In the genomic region with DNA sequence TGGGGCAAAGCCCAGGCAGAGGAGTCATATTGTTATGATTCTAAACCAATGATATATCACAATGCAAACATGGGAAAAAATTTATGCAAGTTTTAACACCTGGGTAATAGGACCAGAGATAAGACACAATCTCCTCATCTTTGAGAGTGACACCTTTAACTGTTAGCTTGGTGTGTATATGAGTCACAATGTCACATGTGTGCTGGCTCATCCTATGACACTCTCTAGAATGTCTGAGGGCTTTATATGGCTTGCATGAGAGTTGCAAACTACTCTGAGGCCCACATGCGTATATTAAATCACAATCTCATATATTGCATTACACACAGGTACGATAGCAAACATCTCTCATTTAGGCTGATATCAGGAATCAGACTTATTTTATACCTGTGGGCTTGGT, we compare ENCODE assay signal across 26 cellular contexts.
DNase-seq lines count a peak whose midpoint lies in the region; ATAC-seq and TF ChIP-seq lines count a peak whose summit lies in the region.
"Had no signal": no experiment of that assay in that cellular context is flagged by ENCODE, and none has a peak within 500 bp of the region (broad histone marks: within the 10 kb centered on the region; RNA-seq: fewer than 3 reads in every experiment).

No MANE protein-coding gene starts in this region.

- H3K27ac ChIP-seq in epithelial cell of prostate = peak overlapping the region; percentile 15
- H3K27ac ChIP-seq: BLaER1 had no signal

- H3K4me1 Mint-ChIP-seq in activated CD8-positive, alpha-beta T cell treated with anti-CD3 and anti-CD28 coated beads for 36 hours (ENCODE audit: low read depth) = no peaks in the 10 kb centered on the region
- no peaks in the 10 kb centered on the region for H3K4me1 Mint-ChIP-seq in activated CD8-positive, alpha-beta T cell treated with anti-CD3 and anti-CD28 coated beads, Interleukin-2, amount 10 ng/mL, durations not matched to agents 7 days and 5 days (ENCODE audit: low read depth)
- H3K4me1 Mint-ChIP-seq in stimulated activated naive CD8-positive, alpha-beta T cell treated with anti-CD3 and anti-CD28 coated beads, Interleukin-15, amount 100 ng/mL, for 72 hours = no peaks in the 10 kb centered on the region
- H3K4me1 Mint-ChIP-seq in stimulated activated effector memory CD8-positive, alpha-beta T cell treated with anti-CD3 and anti-CD28 coated beads, Interleukin-12 subunit alpha, Interleukin-12 subunit beta, amount 100 ng/mL, for 72 hours = no peaks in the 10 kb centered on the region
- H3K4me1 Mint-ChIP-seq: CD14-positive monocyte; CD4-positive, alpha-beta memory T cell; CD4-positive, CD25-positive, alpha-beta regulatory T cell; CD8-positive, alpha-beta memory T cell had no signal

- H3K27ac Mint-ChIP-seq in activated CD8-positive, alpha-beta T cell treated with anti-CD3 and anti-CD28 coated beads for 36 hours = no peak overlapping the region
- H3K27ac Mint-ChIP-seq in activated CD8-positive, alpha-beta T cell treated with anti-CD3 and anti-CD28 coated beads, Interleukin-2, amount 10 ng/mL, durations not matched to agents 7 days and 5 days = no peak overlapping the region
- H3K27ac Mint-ChIP-seq in stimulated activated naive CD8-positive, alpha-beta T cell treated with anti-CD3 and anti-CD28 coated beads, Interleukin-15, amount 100 ng/mL, for 72 hours = no peak overlapping the region
- no peak overlapping the region for H3K27ac Mint-ChIP-seq in stimulated activated effector memory CD8-positive, alpha-beta T cell treated with anti-CD3 and anti-CD28 coated beads, Interleukin-12 subunit alpha, Interleukin-12 subunit beta, amount 100 ng/mL, for 72 hours
- H3K27ac Mint-ChIP-seq: CD14-positive monocyte; CD4-positive, alpha-beta memory T cell; CD4-positive, CD25-positive, alpha-beta regulatory T cell; CD8-positive, alpha-beta memory T cell had no signal

- H3K36me3 Mint-ChIP-seq in activated CD8-positive, alpha-beta T cell treated with anti-CD3 and anti-CD28 coated beads for 36 hours (ENCODE audit: low read depth) = no peaks in the 10 kb centered on the region
- H3K36me3 Mint-ChIP-seq in activated CD8-positive, alpha-beta T cell treated with anti-CD3 and anti-CD28 coated beads, Interleukin-2, amount 10 ng/mL, durations not matched to agents 7 days and 5 days (ENCODE audit: low read depth) = no peaks in the 10 kb centered on the region
- H3K36me3 Mint-ChIP-seq in stimulated activated effector memory CD8-positive, alpha-beta T cell treated with anti-CD3 and anti-CD28 coated beads, Interleukin-12 subunit alpha, Interleukin-12 subunit beta, amount 100 ng/mL, for 72 hours = no peaks in the 10 kb centered on the region
- H3K36me3 Mint-ChIP-seq: CD14-positive monocyte; CD4-positive, alpha-beta memory T cell; CD4-positive, CD25-positive, alpha-beta regulatory T cell; CD8-positive, alpha-beta memory T cell had no signal

- no peaks in the 10 kb centered on the region for H3K9me3 Mint-ChIP-seq in activated CD8-positive, alpha-beta T cell treated with anti-CD3 and anti-CD28 coated beads for 36 hours
- H3K9me3 Mint-ChIP-seq in activated CD8-positive, alpha-beta T cell treated with anti-CD3 and anti-CD28 coated beads, Interleukin-2, amount 10 ng/mL, durations not matched to agents 7 days and 5 days (ENCODE audit: insufficient read depth) = no peaks in the 10 kb centered on the region
- no peaks in the 10 kb centered on the region for H3K9me3 Mint-ChIP-seq in stimulated activated naive CD8-positive, alpha-beta T cell treated with anti-CD3 and anti-CD28 coated beads, Interleukin-15, amount 100 ng/mL, for 72 hours
- no peaks in the 10 kb centered on the region for H3K9me3 Mint-ChIP-seq in stimulated activated effector memory CD8-positive, alpha-beta T cell treated with anti-CD3 and anti-CD28 coated beads, Interleukin-12 subunit alpha, Interleukin-12 subunit beta, amount 100 ng/mL, for 72 hours
- H3K9me3 Mint-ChIP-seq: CD4-positive, alpha-beta memory T cell; CD4-positive, CD25-positive, alpha-beta regulatory T cell; CD8-positive, alpha-beta memory T cell had no signal

- intact Hi-C loops in activated CD8-positive, alpha-beta T cell treated with anti-CD3 and anti-CD28 coated beads for 36 hours (cut with micrococcal nuclease) = no loop called here

- TF ChIP-seq CTCF in activated CD8-positive, alpha-beta T cell treated with anti-CD3 and anti-CD28 coated beads for 36 hours (IDR thresholded peaks at IDR 0.05) = no peak

- DNase-seq in activated CD8-positive, alpha-beta T cell treated with anti-CD3 and anti-CD28 coated beads for 36 hours = no peak
- no peak for DNase-seq in activated CD8-positive, alpha-beta T cell treated with anti-CD3 and anti-CD28 coated beads, Interleukin-2, amount 10 ng/mL, durations not matched to agents 7 days and 5 days
- no peak for DNase-seq in stimulated activated naive CD8-positive, alpha-beta T cell treated with anti-CD3 and anti-CD28 coated beads, Interleukin-15, amount 100 ng/mL, for 72 hours
- no peak for DNase-seq in stimulated activated naive CD8-positive, alpha-beta T cell treated with anti-CD3 and anti-CD28 coated beads, Interleukin-15, Interleukin-2, amounts not matched to agents 100 U/mL and 50 U/mL, for 24 hours
- DNase-seq in epithelial cell of prostate (ENCODE audit: low read depth, low spot score) = no peak
- DNase-seq in stimulated activated effector memory CD8-positive, alpha-beta T cell treated with anti-CD3 and anti-CD28 coated beads, Interleukin-12 subunit alpha, Interleukin-12 subunit beta, amount 100 ng/mL, for 72 hours (ENCODE audit: low spot score in 2 of 2) = no peak
- no peak for DNase-seq in mucosa of gallbladder (ENCODE audit: low spot score)
- no peak for DNase-seq in Kasumi-1 (lab: John Stamatoyannopoulos, UW)
- DNase-seq: 8988T; ACHN; BE2C; C1 segment of cervical spinal cord; CD4-positive, alpha-beta memory T cell; CD4-positive, CD25-positive, alpha-beta regulatory T cell; CD8-positive, alpha-beta memory T cell; COR-L47; DMS 273 treated with DMSO at 0.1 percent for 48 hours; DMS153; DMS53; DMS79; DND-41; EL; GDM1 had no signal

- ATAC-seq in activated CD8-positive, alpha-beta T cell treated with anti-CD3 and anti-CD28 coated beads for 36 hours = peak; percentile 4
- no peak for ATAC-seq in activated CD8-positive, alpha-beta T cell treated with anti-CD3 and anti-CD28 coated beads, Interleukin-2, amount 10 ng/mL, durations not matched to agents 7 days and 5 days
- peak; percentile 65 for ATAC-seq in stimulated activated naive CD8-positive, alpha-beta T cell treated with anti-CD3 and anti-CD28 coated beads, Interleukin-15, amount 100 ng/mL, for 72 hours
- ATAC-seq in stimulated activated naive CD8-positive, alpha-beta T cell treated with anti-CD3 and anti-CD28 coated beads, Interleukin-15, Interleukin-2, amounts not matched to agents 100 U/mL and 50 U/mL, for 24 hours = no peak
- ATAC-seq in stimulated activated effector memory CD8-positive, alpha-beta T cell treated with anti-CD3 and anti-CD28 coated beads, Interleukin-12 subunit alpha, Interleukin-12 subunit beta, amount 100 ng/mL, for 72 hours = peak; percentile 72
- ATAC-seq: GM12878 had no signal

- POLR2A ChIA-PET in activated CD8-positive, alpha-beta T cell treated with anti-CD3 and anti-CD28 coated beads for 36 hours (lab: Charles Lee) = no interaction called here
- POLR2A ChIA-PET in activated CD8-positive, alpha-beta T cell treated with anti-CD3 and anti-CD28 coated beads, Interleukin-2, amount 10 ng/mL, durations not matched to agents 7 days and 5 days (lab: Charles Lee) = no interaction called here

- CTCF ChIA-PET in activated CD8-positive, alpha-beta T cell treated with anti-CD3 and anti-CD28 coated beads for 36 hours (lab: Charles Lee) = no interaction called here
- CTCF ChIA-PET in activated CD8-positive, alpha-beta T cell treated with anti-CD3 and anti-CD28 coated beads, Interleukin-2, amount 10 ng/mL, durations not matched to agents 7 days and 5 days (lab: Charles Lee) = no interaction called here

- no peaks in the 10 kb centered on the region for H3K27me3 Mint-ChIP-seq in activated CD8-positive, alpha-beta T cell treated with anti-CD3 and anti-CD28 coated beads for 36 hours
- H3K27me3 Mint-ChIP-seq in activated CD8-positive, alpha-beta T cell treated with anti-CD3 and anti-CD28 coated beads, Interleukin-2, amount 10 ng/mL, durations not matched to agents 7 days and 5 days (ENCODE audit: low read depth) = no peaks in the 10 kb centered on the region
- no peaks in the 10 kb centered on the region for H3K27me3 Mint-ChIP-seq in stimulated activated naive CD8-positive, alpha-beta T cell treated with anti-CD3 and anti-CD28 coated beads, Interleukin-15, amount 100 ng/mL, for 72 hours
- H3K27me3 Mint-ChIP-seq: CD4-positive, alpha-beta memory T cell; CD4-positive, CD25-positive, alpha-beta regulatory T cell; CD8-positive, alpha-beta memory T cell had no signal

- H3K4me3 Mint-ChIP-seq in activated CD8-positive, alpha-beta T cell treated with anti-CD3 and anti-CD28 coated beads for 36 hours = no peak overlapping the region
- H3K4me3 Mint-ChIP-seq in activated CD8-positive, alpha-beta T cell treated with anti-CD3 and anti-CD28 coated beads, Interleukin-2, amount 10 ng/mL, durations not matched to agents 7 days and 5 days = no peak overlapping the region
- no peak overlapping the region for H3K4me3 Mint-ChIP-seq in stimulated activated naive CD8-positive, alpha-beta T cell treated with anti-CD3 and anti-CD28 coated beads, Interleukin-15, amount 100 ng/mL, for 72 hours
- H3K4me3 Mint-ChIP-seq in stimulated activated effector memory CD8-positive, alpha-beta T cell treated with anti-CD3 and anti-CD28 coated beads, Interleukin-12 subunit alpha, Interleukin-12 subunit beta, amount 100 ng/mL, for 72 hours = no peak overlapping the region
- H3K4me3 Mint-ChIP-seq: CD14-positive monocyte; CD4-positive, alpha-beta memory T cell; CD4-positive, CD25-positive, alpha-beta regulatory T cell; CD8-positive, alpha-beta memory T cell had no signal

Comparison
In these comparisons a context has a peak if more than half of its experiments do, and no peak if none do; other contexts are left out.
1. ATAC-seq: peak in activated CD8-positive, alpha-beta T cell treated with anti-CD3 and anti-CD28 coated beads for 36 hours (single experiment), stimulated activated naive CD8-positive, alpha-beta T cell treated with anti-CD3 and anti-CD28 coated beads, Interleukin-15, amount 100 ng/mL, for 72 hours (single experiment) and stimulated activated effector memory CD8-positive, alpha-beta T cell treated with anti-CD3 and anti-CD28 coated beads, Interleukin-12 subunit alpha, Interleukin-12 subunit beta, amount 100 ng/mL, for 72 hours (single experiment); none in activated CD8-positive, alpha-beta T cell treated with anti-CD3 and anti-CD28 coated beads, Interleukin-2, amount 10 ng/mL, durations not matched to agents 7 days and 5 days (single experiment) and stimulated activated naive CD8-positive, alpha-beta T cell treated with anti-CD3 and anti-CD28 coated beads, Interleukin-15, Interleukin-2, amounts not matched to agents 100 U/mL and 50 U/mL, for 24 hours (single experiment).